Comparison of ENCODE assay signal across 13 cellular contexts in the genomic region with DNA sequence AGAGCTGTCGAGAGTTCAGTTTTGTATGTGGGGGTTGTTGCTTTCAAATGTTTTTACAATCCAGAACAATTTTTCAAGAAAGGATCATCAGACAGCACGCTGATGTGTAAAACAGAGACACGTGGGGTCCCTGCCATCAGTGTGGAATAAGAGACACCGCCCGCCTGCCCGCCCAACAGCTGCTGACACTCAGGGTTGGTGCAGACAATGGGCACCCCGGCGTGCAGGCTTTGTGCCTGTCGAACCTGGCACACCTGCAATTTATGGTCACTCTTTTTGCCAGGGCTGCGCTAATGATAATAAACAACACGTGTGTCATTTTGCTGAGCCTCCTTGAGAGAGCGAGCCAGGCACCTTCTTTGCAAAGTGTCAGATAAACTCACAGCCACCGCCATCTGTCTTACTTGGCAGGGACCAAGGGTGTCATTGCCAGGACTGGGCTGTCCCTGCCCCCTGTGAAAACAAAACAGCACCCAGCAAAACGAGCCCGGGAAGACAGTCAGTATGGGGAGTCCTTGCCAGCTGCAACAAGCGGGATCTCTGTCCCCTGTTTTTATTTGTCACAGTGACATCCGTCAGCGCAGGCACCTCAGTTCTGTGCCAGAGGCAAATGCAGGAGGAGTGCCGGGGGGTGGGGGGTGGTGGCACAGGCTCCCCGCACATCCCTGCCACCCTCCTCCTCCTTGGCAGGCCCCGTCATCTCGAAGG.
DNase-seq lines count a peak whose midpoint lies in the region; ATAC-seq and TF ChIP-seq lines count a peak whose summit lies in the region.
"Had no signal": no experiment of that assay in that cellular context is flagged by ENCODE, and none has a peak within 500 bp of the region (broad histone marks: within the 10 kb centered on the region; RNA-seq: fewer than 3 reads in every experiment).

No MANE protein-coding gene starts in this region.

- H3K4me1 Mint-ChIP-seq in activated CD8-positive, alpha-beta T cell treated with anti-CD3 and anti-CD28 coated beads for 36 hours (ENCODE audit: low read depth) = no peaks in the 10 kb centered on the region
- H3K4me1 Mint-ChIP-seq: activated B cell treated with CpG ODN at 0.5 μM for 24 hours had no signal

- CTCF ChIA-PET in activated CD8-positive, alpha-beta T cell treated with anti-CD3 and anti-CD28 coated beads for 36 hours (lab: Charles Lee) = no interaction called here

- H3K79me1 ChIP-seq in neuronal stem cell (ENCODE audit: low read depth, low read length) = peaks cover 1% of the 10 kb centered on the region

- no peak overlapping the region for H2BK12ac ChIP-seq in neuronal stem cell (ENCODE audit: low read length)

- no peak overlapping the region for H3K27ac Mint-ChIP-seq in activated CD8-positive, alpha-beta T cell treated with anti-CD3 and anti-CD28 coated beads for 36 hours
- H3K27ac Mint-ChIP-seq: activated B cell treated with CpG ODN at 0.5 μM for 24 hours; activated T-cell treated with anti-CD3 and anti-CD28 coated beads, Interleukin-2, amount 50 U/mL, for 72 hours had no signal

- no peak overlapping the region for H3K4me2 ChIP-seq in neuronal stem cell (ENCODE audit: insufficient read depth, low read length, poor library complexity, severe bottlenecking)

- H3K4me3 ChIP-seq in neuronal stem cell (ENCODE audit: low read length in 2 of 2) = peak overlapping the region in 1 of 2 donors; percentile 5
- H3K4me3 ChIP-seq: cardiac muscle cell, ovary had no signal

- H3K18ac ChIP-seq in neuronal stem cell (ENCODE audit: low read length) = peak overlapping the region; percentile 31

- POLR2A ChIA-PET in activated CD8-positive, alpha-beta T cell treated with anti-CD3 and anti-CD28 coated beads for 36 hours (lab: Charles Lee) = no interaction called here

- intact Hi-C loops in activated CD8-positive, alpha-beta T cell treated with anti-CD3 and anti-CD28 coated beads for 36 hours (cut with micrococcal nuclease) = no loop called here

- H2BK120ac ChIP-seq in neuronal stem cell (ENCODE audit: low read depth, low read length) = no peak overlapping the region

- H2AFZ ChIP-seq in neuronal stem cell (ENCODE audit: low read length) = no peak overlapping the region

- H4K8ac ChIP-seq in neuronal stem cell (ENCODE audit: low read depth, low read length) = no peak overlapping the region

- peak overlapping the region; percentile 49 for H3K23ac ChIP-seq in neuronal stem cell (ENCODE audit: low read depth, low read length, poor library complexity)

- H3K36me3 ChIP-seq in neuronal stem cell (replicated peaks in 1 of 2; ENCODE audit: control insufficient read depth in 2 of 2, insufficient read depth in 2 of 2, low read length in 2 of 2) = no peaks in the 10 kb centered on the region
- H3K36me3 ChIP-seq: cardiac muscle cell, ovary had no signal

- H2AK5ac ChIP-seq in neuronal stem cell (ENCODE audit: low read depth, low read length) = peak overlapping the region; percentile 78

- DNase-seq in DMS79 (lab: John Stamatoyannopoulos, UW) (peak; percentile 73), NCI-H2081 treated with DMSO at 0.1 percent for 48 hours (lab: John Stamatoyannopoulos, UW) (peak; percentile 86), anterior cingulate cortex (lab: John Stamatoyannopoulos, UW) (peak in 55 of 58 donors; percentile 24 to 94 (median 78)), neuronal stem cell (ENCODE audit: low spot score) (no peak)
- DNase-seq in activated CD8-positive, alpha-beta T cell treated with anti-CD3 and anti-CD28 coated beads for 36 hours = no peak
- DNase-seq in stimulated activated CD4-positive, alpha-beta T cell treated with anti-CD3 and anti-CD28 coated beads, Interleukin-1b, Interleukin-23, amount 100 ng/mL, for 48 hours = no peak
- DNase-seq in activated naive CD4-positive, alpha-beta T cell (lab: John Stamatoyannopoulos, UW) = no peak
- DNase-seq: activated B cell treated with CpG ODN at 0.5 μM for 24 hours; activated T-cell treated with anti-CD3 and anti-CD28 coated beads, Interleukin-2, amount 50 U/mL, for 72 hours; SIG-M5 had no signal

- H4K91ac ChIP-seq in neuronal stem cell (ENCODE audit: low read depth, low read length, poor library complexity) = no peak overlapping the region

- H3K27me3 Mint-ChIP-seq in activated CD8-positive, alpha-beta T cell treated with anti-CD3 and anti-CD28 coated beads for 36 hours = no peaks in the 10 kb centered on the region
- H3K27me3 Mint-ChIP-seq: activated B cell treated with CpG ODN at 0.5 μM for 24 hours had no signal

- H3K36me3 Mint-ChIP-seq in activated CD8-positive, alpha-beta T cell treated with anti-CD3 and anti-CD28 coated beads for 36 hours (ENCODE audit: low read depth) = no peaks in the 10 kb centered on the region

- no peak overlapping the region for H3K9ac ChIP-seq in neuronal stem cell (ENCODE audit: low read depth, low read length, poor library complexity)

- no peak for TF ChIP-seq CTCF in activated CD8-positive, alpha-beta T cell treated with anti-CD3 and anti-CD28 coated beads for 36 hours (IDR thresholded peaks at IDR 0.05)

- WGBS in neuronal stem cell (ENCODE audit: extremely low coverage in 2 of 2, insufficient read length in 2 of 2, insufficient replicate concordance in 1 of 2), 2 donors = no CpG with 5 or more reads among the region's 22 CpGs

- no peaks in the 10 kb centered on the region for H3K9me3 Mint-ChIP-seq in activated CD8-positive, alpha-beta T cell treated with anti-CD3 and anti-CD28 coated beads for 36 hours
- H3K9me3 Mint-ChIP-seq: activated B cell treated with CpG ODN at 0.5 μM for 24 hours had no signal

- H3K4me1 ChIP-seq in neuronal stem cell (ENCODE audit: control insufficient read depth in 2 of 2, insufficient read depth in 1 of 2, low read depth in 1 of 2, low read length in 2 of 2) = peaks cover 0 to 10% of the 10 kb centered on the region in 2 donors

- no peaks in the 10 kb centered on the region for H3K27me3 ChIP-seq in neuronal stem cell (ENCODE audit: control insufficient read depth in 3 of 3, insufficient read depth in 3 of 3, low read depth in 1 of 3, low read length in 3 of 3)
- H3K27me3 ChIP-seq: cardiac muscle cell, ovary had no signal

- H2BK5ac ChIP-seq in neuronal stem cell (ENCODE audit: low read length) = no peak overlapping the region

- H3K9me3 ChIP-seq in neuronal stem cell (replicated peaks in 1 of 2; ENCODE audit: control insufficient read depth in 2 of 2, insufficient read depth in 1 of 2, low read depth in 1 of 2, low read length in 2 of 2) = peaks cover 0 to 7% of the 10 kb centered on the region in 2 donors
- H3K9me3 ChIP-seq: ovary had no signal

- ATAC-seq in activated CD8-positive, alpha-beta T cell treated with anti-CD3 and anti-CD28 coated beads for 36 hours = no peak
- ATAC-seq in GM19397 (IDR thresholded peaks at IDR 0.05; ENCODE audit: unreplicated experiment) = no peak
- ATAC-seq: activated T-cell treated with anti-CD3 and anti-CD28 coated beads, Interleukin-2, amount 50 U/mL, for 72 hours had no signal

- no peak overlapping the region for H3K27ac ChIP-seq in neuronal stem cell (replicated peaks; ENCODE audit: low read length)
- H3K27ac ChIP-seq: cardiac muscle cell, ovary had no signal

- H3K4ac ChIP-seq in neuronal stem cell (ENCODE audit: low read length) = no peak overlapping the region

- H3K4me3 Mint-ChIP-seq in activated CD8-positive, alpha-beta T cell treated with anti-CD3 and anti-CD28 coated beads for 36 hours = no peak overlapping the region
- H3K4me3 Mint-ChIP-seq: activated B cell treated with CpG ODN at 0.5 μM for 24 hours; activated T-cell treated with anti-CD3 and anti-CD28 coated beads, Interleukin-2, amount 50 U/mL, for 72 hours had no signal

- H3K14ac ChIP-seq in neuronal stem cell (ENCODE audit: low read length) = no peak overlapping the region

- peak overlapping the region; percentile 6 for H2BK15ac ChIP-seq in neuronal stem cell (ENCODE audit: low read length)

Comparison
In these comparisons a context has a peak if more than half of its experiments do, and no peak if none do; other contexts are left out.
1. DNase-seq: peak in DMS79 (single experiment), NCI-H2081 treated with DMSO at 0.1 percent for 48 hours (single experiment) and anterior cingulate cortex (55 of 58); none in neuronal stem cell (single experiment), activated CD8-positive, alpha-beta T cell treated with anti-CD3 and anti-CD28 coated beads for 36 hours (single experiment), stimulated activated CD4-positive, alpha-beta T cell treated with anti-CD3 and anti-CD28 coated beads, Interleukin-1b, Interleukin-23, amount 100 ng/mL, for 48 hours (single experiment) and activated naive CD4-positive, alpha-beta T cell (0 of 4).